ENCODE assay signal across 15 cellular contexts in the genomic region with DNA sequence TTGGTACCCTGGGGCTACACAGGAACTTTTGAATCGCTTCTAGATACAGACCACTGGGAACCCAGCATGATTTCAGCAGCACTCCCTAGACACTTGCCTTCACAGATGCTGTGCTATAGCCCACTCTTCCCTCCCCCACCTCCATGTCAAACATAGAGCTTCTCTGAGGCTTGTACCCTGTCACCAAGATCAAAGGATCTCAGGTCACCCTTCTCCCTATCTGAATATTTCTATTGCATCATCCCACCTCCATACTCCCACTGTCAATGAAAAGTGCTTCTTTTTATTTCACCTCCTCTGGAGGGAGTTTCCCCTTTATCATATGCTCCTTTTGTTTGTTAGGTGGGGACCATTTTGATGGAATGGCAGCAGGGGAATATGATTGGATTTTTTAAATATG. TPM values are rescaled to one million over a fixed set of nuclear protein-coding genes. Genes with fewer than 3 reads are reported as not detected.
"Had no signal": no experiment of that assay in that cellular context is flagged by ENCODE, and none has a peak within 500 bp of the region (broad histone marks: within the 10 kb centered on the region; RNA-seq: fewer than 3 reads in every experiment).

No MANE protein-coding gene starts in this region.

- DNase-seq: activated CD4-positive, alpha-beta T cell treated with anti-CD3 and anti-CD28 coated beads for 1 hour; activated CD8-positive, alpha-beta memory T cell treated with anti-CD3 and anti-CD28 coated beads for 24 hours; activated CD8-positive, alpha-beta memory T cell treated with anti-CD3 and anti-CD28 coated beads, Interleukin-2, amount 50 U/mL, for 48 hours; esophagus squamous epithelium; left lung; SW 1271 had no signal

- H3K4me1 Mint-ChIP-seq: stimulated activated effector memory CD8-positive, alpha-beta T cell treated with anti-CD3 and anti-CD28 coated beads, Interleukin-12 subunit alpha, Interleukin-12 subunit beta, amount 100 ng/mL, for 72 hours had no signal

- H3K27ac Mint-ChIP-seq: brain; effector memory CD8-positive, alpha-beta T cell; nephron; stimulated activated effector memory CD8-positive, alpha-beta T cell treated with anti-CD3 and anti-CD28 coated beads, Interleukin-12 subunit alpha, Interleukin-12 subunit beta, amount 100 ng/mL, for 72 hours had no signal

- H3K36me3 Mint-ChIP-seq: brain; stimulated activated effector memory CD8-positive, alpha-beta T cell treated with anti-CD3 and anti-CD28 coated beads, Interleukin-12 subunit alpha, Interleukin-12 subunit beta, amount 100 ng/mL, for 72 hours had no signal

- ATAC-seq: heart right ventricle, sciatic nerve had no signal

- H3K4me3 Mint-ChIP-seq: brain; effector memory CD8-positive, alpha-beta T cell; nephron; stimulated activated effector memory CD8-positive, alpha-beta T cell treated with anti-CD3 and anti-CD28 coated beads, Interleukin-12 subunit alpha, Interleukin-12 subunit beta, amount 100 ng/mL, for 72 hours had no signal

RNA-seq across cellular contexts. Expression of gene PHF24, which starts 29.2 kb away (rescaled TPM):
- total RNA-seq: dermis microvascular lymphatic vessel endothelial cell; lung microvascular endothelial cell; T-helper 2 cell treated with Interferon-gamma antibody and Interleukin-4, amounts not matched to agents 100 ng/mL and 5 ng/mL, for 36 hours had no signal
